Comparison of ENCODE assay signal across 17 cellular contexts in genomic region chr14:76186318-76187027, GRCh38. TPM values are rescaled to one million over a fixed set of nuclear protein-coding genes. Genes with fewer than 3 reads are reported as not detected.
DNase-seq lines count a peak whose midpoint lies in the region; ATAC-seq and TF ChIP-seq lines count a peak whose summit lies in the region.
"Had no signal": no experiment of that assay in that cellular context is flagged by ENCODE, and none has a peak within 500 bp of the region (broad histone marks: within the 10 kb centered on the region; RNA-seq: fewer than 3 reads in every experiment).

No MANE protein-coding gene starts in this region.

- DNase-seq in NCI-H146 (lab: John Stamatoyannopoulos, UW), result peak; percentile 18
- DNase-seq in NCI-H146 treated with DMSO at 0.1 percent for 48 hours (lab: John Stamatoyannopoulos, UW; ENCODE audit: unreplicated experiment), result no peak
- DNase-seq in endothelial cell (ENCODE audit: low spot score), result no peak
- no peak for DNase-seq in activated naive CD4-positive, alpha-beta T cell treated with anti-CD3 and anti-CD28 coated beads, Interleukin-2, amount 50 U/mL, for 72 hours (ENCODE audit: low spot score in 2 of 2)
- DNase-seq in activated effector memory CD4-positive, alpha-beta T cell treated with anti-CD3 and anti-CD28 coated beads, Interleukin-2, amount 50 U/mL, for 16 hours, result no peak
- no peak for DNase-seq in NCI-H187 (lab: John Stamatoyannopoulos, UW)
- DNase-seq: activated CD8-positive, alpha-beta T cell treated with anti-CD3 and anti-CD28 coated beads for 36 hours; activated naive CD4-positive, alpha-beta T cell treated with anti-CD3 and anti-CD28 coated beads for 36 hours; Caco-2; NCI-H2029; RPMI8226; T-helper 9 cell; upper lobe of left lung had no signal

- peaks cover 15% of the 10 kb centered on the region for H3K36me3 Mint-ChIP-seq in endothelial cell (ENCODE audit: low read depth, unreplicated experiment)
- peaks cover 0 to 14% of the 10 kb centered on the region in 2 donors for H3K36me3 Mint-ChIP-seq in activated naive CD4-positive, alpha-beta T cell treated with anti-CD3 and anti-CD28 coated beads, Interleukin-2, amount 50 U/mL, for 72 hours

- H3K9me3 Mint-ChIP-seq in endothelial cell (ENCODE audit: unreplicated experiment), result no peaks in the 10 kb centered on the region
- no peaks in the 10 kb centered on the region for H3K9me3 Mint-ChIP-seq in activated naive CD4-positive, alpha-beta T cell treated with anti-CD3 and anti-CD28 coated beads, Interleukin-2, amount 50 U/mL, for 72 hours
- H3K9me3 Mint-ChIP-seq: activated CD8-positive, alpha-beta T cell treated with anti-CD3 and anti-CD28 coated beads for 36 hours; activated naive CD4-positive, alpha-beta T cell treated with anti-CD3 and anti-CD28 coated beads for 36 hours; central memory CD8-positive, alpha-beta T cell had no signal

- H3K4me1 Mint-ChIP-seq in endothelial cell (ENCODE audit: unreplicated experiment), result peaks cover 41% of the 10 kb centered on the region

- peak overlapping the region; percentile 16 for H3K27ac Mint-ChIP-seq in endothelial cell (ENCODE audit: unreplicated experiment)
- no peak overlapping the region for H3K27ac Mint-ChIP-seq in activated naive CD4-positive, alpha-beta T cell treated with anti-CD3 and anti-CD28 coated beads, Interleukin-2, amount 50 U/mL, for 72 hours
- H3K27ac Mint-ChIP-seq: activated CD8-positive, alpha-beta T cell treated with anti-CD3 and anti-CD28 coated beads for 36 hours; activated naive CD4-positive, alpha-beta T cell treated with anti-CD3 and anti-CD28 coated beads for 36 hours had no signal

- TF ChIP-seq CTCF in endothelial cell (IDR thresholded peaks at IDR 0.05; ENCODE audit: unreplicated experiment), result no peak

- no peak overlapping the region for H3K4me3 Mint-ChIP-seq in endothelial cell (ENCODE audit: unreplicated experiment)
- H3K4me3 Mint-ChIP-seq: activated CD8-positive, alpha-beta T cell treated with anti-CD3 and anti-CD28 coated beads for 36 hours; activated naive CD4-positive, alpha-beta T cell treated with anti-CD3 and anti-CD28 coated beads for 36 hours; central memory CD8-positive, alpha-beta T cell had no signal

- peaks cover 3% of the 10 kb centered on the region for H3K27me3 Mint-ChIP-seq in endothelial cell (ENCODE audit: unreplicated experiment)
- H3K27me3 Mint-ChIP-seq: activated CD8-positive, alpha-beta T cell treated with anti-CD3 and anti-CD28 coated beads for 36 hours; central memory CD8-positive, alpha-beta T cell had no signal

- ATAC-seq in GM19351 (IDR thresholded peaks at IDR 0.05; ENCODE audit: unreplicated experiment) (peak; percentile 83), HG03342 (IDR thresholded peaks at IDR 0.05; ENCODE audit: unreplicated experiment) (peak; percentile 57)
- ATAC-seq in activated naive CD4-positive, alpha-beta T cell treated with anti-CD3 and anti-CD28 coated beads, Interleukin-2, amount 50 U/mL, for 72 hours, result no peak
- ATAC-seq: A549; activated CD8-positive, alpha-beta T cell treated with anti-CD3 and anti-CD28 coated beads for 36 hours had no signal

RNA-seq across cellular contexts. Expression of gene GPATCH2L, which starts 34.8 kb away (rescaled TPM):
- 78.8 TPM for total RNA-seq in endothelial cell (ENCODE audit: unreplicated experiment)
- 10 to 100 TPM; 58.3 to 75.9 TPM for total RNA-seq in activated naive CD4-positive, alpha-beta T cell treated with anti-CD3 and anti-CD28 coated beads, Interleukin-2, amount 50 U/mL, for 72 hours

Comparison
In these comparisons a context has a peak if more than half of its experiments do, and no peak if none do; other contexts are left out.
1. ATAC-seq: peak in GM19351 (single experiment) and HG03342 (single experiment); none in activated naive CD4-positive, alpha-beta T cell treated with anti-CD3 and anti-CD28 coated beads, Interleukin-2, amount 50 U/mL, for 72 hours (0 of 2).